23 cellular contexts compared by ENCODE assay signal in the genomic region with DNA sequence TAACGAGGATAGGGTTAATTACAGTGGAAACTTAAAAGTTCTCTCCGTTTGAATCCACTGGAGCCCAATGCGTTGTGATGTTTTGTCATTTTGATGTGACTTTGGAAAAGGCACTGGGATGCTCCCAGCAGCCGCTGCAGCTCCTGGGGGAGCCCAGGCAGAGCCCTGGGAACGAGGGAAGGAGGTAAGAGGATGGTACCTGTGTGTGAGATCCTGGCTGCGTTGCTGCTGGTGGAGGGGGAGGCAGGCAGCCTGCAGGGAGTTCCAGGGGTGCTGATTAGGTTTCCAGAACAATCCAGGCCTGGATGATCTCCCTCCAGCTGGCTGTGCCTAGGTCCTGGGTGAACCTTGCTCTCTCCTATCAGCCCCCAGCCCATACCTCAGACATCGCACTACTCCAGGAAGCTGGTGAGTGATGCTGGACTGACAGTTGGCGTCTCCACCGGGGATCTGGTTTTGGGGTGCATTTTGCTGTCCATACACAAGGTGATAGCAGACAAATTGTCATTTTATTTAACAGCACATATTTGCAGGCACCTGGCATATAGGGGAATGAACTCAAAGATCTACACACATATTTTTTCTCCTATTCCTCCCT.
"Had no signal": no experiment of that assay in that cellular context is flagged by ENCODE, and none has a peak within 500 bp of the region (broad histone marks: within the 10 kb centered on the region; RNA-seq: fewer than 3 reads in every experiment).

No MANE protein-coding gene starts in this region.

- H3K36me3 Mint-ChIP-seq: activated naive CD4-positive, alpha-beta T cell treated with anti-CD3 and anti-CD28 coated beads, Interleukin-2, amount 10 ng/mL, durations not matched to agents 7 days and 5 days; activated naive CD8-positive, alpha-beta T cell treated with anti-CD3 and anti-CD28 coated beads, Interleukin-2, amount 10 ng/mL, durations not matched to agents 7 days and 5 days had no signal

- H3K27ac Mint-ChIP-seq: activated CD8-positive, alpha-beta T cell treated with anti-CD3 and anti-CD28 coated beads for 36 hours; activated naive CD4-positive, alpha-beta T cell treated with anti-CD3 and anti-CD28 coated beads, Interleukin-2, amount 10 ng/mL, durations not matched to agents 7 days and 5 days; activated naive CD8-positive, alpha-beta T cell treated with anti-CD3 and anti-CD28 coated beads, Interleukin-2, amount 10 ng/mL, durations not matched to agents 7 days and 5 days; activated T-cell treated with anti-CD3 and anti-CD28 coated beads, Interleukin-2, amount 50 U/mL, for 72 hours; activated T-helper 2 cell treated with anti-CD3 and anti-CD28 coated beads, Interferon-gamma antibody, Interleukin-2, Interleukin-4, amounts not matched to agents 10 μg/mL and 5 μg/mL and 100 μg/mL, durations not matched to agents 14 hours and 24 hours and 36 hours; T-helper 17 cell had no signal

- FAIRE-seq: TTC549 had no signal

- H3K4me1 Mint-ChIP-seq: activated naive CD4-positive, alpha-beta T cell treated with anti-CD3 and anti-CD28 coated beads, Interleukin-2, amount 10 ng/mL, durations not matched to agents 7 days and 5 days; activated naive CD8-positive, alpha-beta T cell treated with anti-CD3 and anti-CD28 coated beads, Interleukin-2, amount 10 ng/mL, durations not matched to agents 7 days and 5 days had no signal

- ATAC-seq: activated CD8-positive, alpha-beta T cell treated with anti-CD3 and anti-CD28 coated beads for 36 hours; activated T-cell treated with anti-CD3 and anti-CD28 coated beads, Interleukin-2, amount 50 U/mL, for 72 hours; T-helper 17 cell had no signal

- H3K27me3 ChIP-seq: breast epithelium had no signal

- H3K9me3 ChIP-seq: breast epithelium had no signal

- H3K4me3 Mint-ChIP-seq: activated CD8-positive, alpha-beta T cell treated with anti-CD3 and anti-CD28 coated beads for 36 hours; activated naive CD4-positive, alpha-beta T cell treated with anti-CD3 and anti-CD28 coated beads, Interleukin-2, amount 10 ng/mL, durations not matched to agents 7 days and 5 days; activated naive CD8-positive, alpha-beta T cell treated with anti-CD3 and anti-CD28 coated beads, Interleukin-2, amount 10 ng/mL, durations not matched to agents 7 days and 5 days; activated T-cell treated with anti-CD3 and anti-CD28 coated beads, Interleukin-2, amount 50 U/mL, for 72 hours; T-helper 17 cell had no signal

- H3K9me3 Mint-ChIP-seq: activated CD8-positive, alpha-beta T cell treated with anti-CD3 and anti-CD28 coated beads for 36 hours; activated naive CD4-positive, alpha-beta T cell treated with anti-CD3 and anti-CD28 coated beads, Interleukin-2, amount 10 ng/mL, durations not matched to agents 7 days and 5 days; activated naive CD8-positive, alpha-beta T cell treated with anti-CD3 and anti-CD28 coated beads, Interleukin-2, amount 10 ng/mL, durations not matched to agents 7 days and 5 days; activated T-cell treated with anti-CD3 and anti-CD28 coated beads, Interleukin-2, amount 50 U/mL, for 72 hours; activated T-helper 2 cell treated with anti-CD3 and anti-CD28 coated beads, Interferon-gamma antibody, Interleukin-2, Interleukin-4, amounts not matched to agents 10 μg/mL and 5 μg/mL and 100 μg/mL, durations not matched to agents 14 hours and 24 hours and 36 hours had no signal

- H3K27me3 Mint-ChIP-seq: activated naive CD4-positive, alpha-beta T cell treated with anti-CD3 and anti-CD28 coated beads, Interleukin-2, amount 10 ng/mL, durations not matched to agents 7 days and 5 days had no signal

- DNase-seq: activated CD4-positive, alpha-beta T cell treated with anti-CD3 and anti-CD28 coated beads for 4 hours; activated CD8-positive, alpha-beta memory T cell treated with anti-CD3 and anti-CD28 coated beads, Interleukin-2, amount 50 U/mL, for 4 hours; activated CD8-positive, alpha-beta T cell treated with anti-CD3 and anti-CD28 coated beads for 36 hours; activated gamma-delta T cell treated with Interleukin-2 at 50 U/mL for 16 hours; activated naive CD4-positive, alpha-beta T cell treated with anti-CD3 and anti-CD28 coated beads, Interleukin-2, amount 10 ng/mL, durations not matched to agents 7 days and 5 days; activated naive CD8-positive, alpha-beta T cell treated with anti-CD3 and anti-CD28 coated beads, Interleukin-2, amount 10 ng/mL, durations not matched to agents 7 days and 5 days; activated T-cell treated with anti-CD3 and anti-CD28 coated beads, Interleukin-2, amount 50 U/mL, for 72 hours; aorta; caudate nucleus; KG1; NCI-H1092; NCI-H1417; NCI-H2029; NCI-H345; NCI-H510A; PC-3; SIG-M5; T-helper 17 cell; T1000; WERI-Rb-1 had no signal

- H3K36me3 ChIP-seq: breast epithelium, WERI-Rb-1 had no signal

- H3K27ac ChIP-seq: WERI-Rb-1 had no signal
